ENCODE assay signal across 8 cellular contexts in the genomic region with DNA sequence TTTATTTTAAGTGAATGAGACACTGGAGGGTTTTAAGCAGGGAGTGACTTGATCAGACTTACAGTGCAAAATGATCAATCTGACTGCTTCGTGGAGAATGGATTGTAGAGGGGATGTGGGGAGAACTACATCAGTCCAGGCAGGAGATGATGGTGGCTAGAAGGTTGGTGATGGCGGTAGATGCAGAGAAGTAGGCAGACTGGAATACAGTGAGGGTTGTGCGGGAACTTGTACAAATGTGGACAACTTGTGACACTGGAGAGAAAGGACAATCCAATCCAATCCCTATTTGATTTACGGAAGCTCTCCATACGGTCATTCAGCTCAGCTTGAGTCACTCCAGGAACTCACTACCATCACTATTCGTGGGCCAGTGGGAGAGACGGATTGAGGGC. TPM values are rescaled to one million over a fixed set of nuclear protein-coding genes. Genes with fewer than 3 reads are reported as not detected.
A peak's percentile ranks its signal among the peaks of the same experiment; 100 is the strongest.
DNase-seq lines count a peak whose midpoint lies in the region; ATAC-seq, FAIRE-seq and TF ChIP-seq lines count a peak whose summit lies in the region.

No MANE protein-coding gene starts in this region.

- no peaks in the 10 kb centered on the region for H3K9me3 Mint-ChIP-seq in activated CD8-positive, alpha-beta memory T cell treated with anti-CD3 and anti-CD28 coated beads, Interleukin-2, amount 10 ng/mL, durations not matched to agents 7 days and 5 days (ENCODE audit: low read depth)
- H3K9me3 Mint-ChIP-seq in astrocyte (ENCODE audit: unreplicated experiment): no peaks in the 10 kb centered on the region

- CTCF ChIA-PET in activated CD8-positive, alpha-beta memory T cell treated with anti-CD3 and anti-CD28 coated beads, Interleukin-2, amount 10 ng/mL, durations not matched to agents 7 days and 5 days (lab: Charles Lee): interaction anchor here (0.6 to 3.0 kb wide), 10 partner anchors 8 to 413 kb away, joined by 3 to 21 read pairs (median 4); a partner anchor contains a TSS

- peaks cover 36% of the 10 kb centered on the region for H4K20me1 ChIP-seq in astrocyte (ENCODE audit: insufficient read depth, low read length)

- peaks cover 10% of the 10 kb centered on the region for H3K36me3 ChIP-seq in astrocyte (ENCODE audit: insufficient read depth, low read length)
- peaks cover 1 to 14% (median 13%) of the 10 kb centered on the region in 4 donors for H3K36me3 ChIP-seq in liver (ENCODE audit: control insufficient read depth in 4 of 4, insufficient read depth in 3 of 4, low read depth in 1 of 4, low read length in 3 of 4)
- H3K36me3 ChIP-seq in tibial artery: peaks cover 0 to 18% (median 0%) of the 10 kb centered on the region in 3 donors

- H3K27me3 ChIP-seq in astrocyte (ENCODE audit: insufficient read depth, low read length) (no peaks in the 10 kb centered on the region), liver (ENCODE audit: control insufficient read depth in 4 of 4, insufficient read depth in 4 of 4, low read length in 3 of 4) (no peaks in the 10 kb centered on the region), tibial artery (no peaks in the 10 kb centered on the region)

- TF ChIP-seq RAD21 in liver (IDR thresholded peaks at IDR 0.05): no peak

- no peak for TF ChIP-seq CTCF in astrocyte (IDR thresholded peaks at IDR 0.05; ENCODE audit: insufficient read depth, low read depth, low read length)
- TF ChIP-seq CTCF in liver (IDR thresholded peaks at IDR 0.05; ENCODE audit: low read depth, low read length, missing input control): no peak
- TF ChIP-seq CTCF in tibial artery (IDR thresholded peaks at IDR 0.05): no peak

- no peak for DNase-seq in activated CD8-positive, alpha-beta memory T cell treated with anti-CD3 and anti-CD28 coated beads, Interleukin-2, amount 10 ng/mL, durations not matched to agents 7 days and 5 days
- no peak for DNase-seq in activated CD8-positive, alpha-beta memory T cell treated with anti-CD3 and anti-CD28 coated beads, Interleukin-2, amount 50 U/mL, for 4 hours
- DNase-seq in astrocyte (ENCODE audit: low read depth) (no peak), tibial artery (no peak)

- peaks cover 20% of the 10 kb centered on the region for H3K4me1 ChIP-seq in astrocyte (ENCODE audit: insufficient read depth, low read length)
- peaks cover 0 to 27% (median 20%) of the 10 kb centered on the region in 4 donors for H3K4me1 ChIP-seq in liver (ENCODE audit: control insufficient read depth in 4 of 4, insufficient read depth in 4 of 4, low read length in 3 of 4)
- H3K4me1 ChIP-seq in tibial artery: peaks cover 0 to 45% (median 29%) of the 10 kb centered on the region in 4 donors

- no peaks in the 10 kb centered on the region for H3K27me3 Mint-ChIP-seq in activated CD8-positive, alpha-beta memory T cell treated with anti-CD3 and anti-CD28 coated beads, Interleukin-2, amount 10 ng/mL, durations not matched to agents 7 days and 5 days
- no peaks in the 10 kb centered on the region for H3K27me3 Mint-ChIP-seq in astrocyte (ENCODE audit: low read depth, unreplicated experiment)

- peak overlapping the region; percentile 89 for H3K4me3 Mint-ChIP-seq in activated CD8-positive, alpha-beta memory T cell treated with anti-CD3 and anti-CD28 coated beads, Interleukin-2, amount 10 ng/mL, durations not matched to agents 7 days and 5 days
- peak overlapping the region; percentile 91 for H3K4me3 Mint-ChIP-seq in astrocyte (ENCODE audit: unreplicated experiment)

- H2AFZ ChIP-seq in astrocyte (ENCODE audit: low read depth, low read length): peak overlapping the region; percentile 91

- peak overlapping the region; percentile 84 for H3K27ac Mint-ChIP-seq in activated CD8-positive, alpha-beta memory T cell treated with anti-CD3 and anti-CD28 coated beads, Interleukin-2, amount 10 ng/mL, durations not matched to agents 7 days and 5 days
- peak overlapping the region; percentile 86 for H3K27ac Mint-ChIP-seq in astrocyte (ENCODE audit: unreplicated experiment)

- H3K27ac ChIP-seq in astrocyte (ENCODE audit: low read depth, low read length): peak overlapping the region; percentile 91
- H3K27ac ChIP-seq in liver (ENCODE audit: low read depth in 1 of 2, low read length in 2 of 2): peak overlapping the region; percentile 77 to 86
- H3K27ac ChIP-seq in tibial artery: peak overlapping the region; percentile 87 to 96

- peaks cover 57% of the 10 kb centered on the region for H3K79me2 ChIP-seq in astrocyte (ENCODE audit: insufficient read depth, low read length)

- 18% methylated on average over 7 of the region's 7 CpGs for WGBS in liver

- no peak for FAIRE-seq in astrocyte (lab: Jason Lieb, UNC)

- ATAC-seq in activated CD8-positive, alpha-beta memory T cell treated with anti-CD3 and anti-CD28 coated beads, Interleukin-2, amount 10 ng/mL, durations not matched to agents 7 days and 5 days: no peak
- ATAC-seq in HG03159 (IDR thresholded peaks at IDR 0.05; ENCODE audit: unreplicated experiment) (no peak), GM18873 (IDR thresholded peaks at IDR 0.05; ENCODE audit: low FRiP score, unreplicated experiment) (no peak), GM19324 (IDR thresholded peaks at IDR 0.05; ENCODE audit: low FRiP score, unreplicated experiment) (no peak)

- intact Hi-C loops in tibial artery (cut with DNase I; ENCODE audit: low total_unique reads): loop anchor here (5.0 to 10.0 kb wide), 2 partner anchors 212 to 355 kb away; no protein-coding TSS in a partner anchor

- peaks cover 42% of the 10 kb centered on the region for H3K4me1 Mint-ChIP-seq in activated CD8-positive, alpha-beta memory T cell treated with anti-CD3 and anti-CD28 coated beads, Interleukin-2, amount 10 ng/mL, durations not matched to agents 7 days and 5 days
- H3K4me1 Mint-ChIP-seq in astrocyte (ENCODE audit: low read depth, unreplicated experiment): peaks cover 10% of the 10 kb centered on the region

- peaks cover 16% of the 10 kb centered on the region for H3K36me3 Mint-ChIP-seq in activated CD8-positive, alpha-beta memory T cell treated with anti-CD3 and anti-CD28 coated beads, Interleukin-2, amount 10 ng/mL, durations not matched to agents 7 days and 5 days
- peaks cover 12% of the 10 kb centered on the region for H3K36me3 Mint-ChIP-seq in astrocyte (ENCODE audit: low read depth, unreplicated experiment)

- H3K9me3 ChIP-seq in astrocyte (ENCODE audit: insufficient read depth, low read depth, low read length) (no peaks in the 10 kb centered on the region), liver (ENCODE audit: control insufficient read depth in 4 of 4, low read length in 3 of 4) (no peaks in the 10 kb centered on the region), tibial artery (no peaks in the 10 kb centered on the region)

- H3K4me3 ChIP-seq in astrocyte (ENCODE audit: insufficient read depth, low read depth, low read length) (peak overlapping the region; percentile 86), liver (ENCODE audit: low read depth in 1 of 3, low read length in 3 of 3) (peak overlapping the region; percentile 63 to 94 (median 90)), tibial artery (peak overlapping the region; percentile 67 to 99)

- H3K4me2 ChIP-seq in astrocyte (ENCODE audit: low read length): peak overlapping the region; percentile 97

- H3K9ac ChIP-seq in astrocyte (ENCODE audit: low read length) (peak overlapping the region; percentile 93), liver (ENCODE audit: low read depth in 1 of 2, low read length in 2 of 2) (peak overlapping the region; percentile 87 to 92)

TF ChIP-seq in liver, 16 proteins besides CTCF, POLR2A, EP300 and RAD21 (continues in another document):
- TF ChIP-seq HNF4A (conservative IDR thresholded peaks at IDR 0.05) (no peak), FOXA2 (IDR thresholded peaks at IDR 0.05) (no peak), SP1 (IDR thresholded peaks at IDR 0.05) (no peak), TAF1 (conservative IDR thresholded peaks at IDR 0.05) (no peak), FOXA1 (IDR thresholded peaks at IDR 0.05) (no peak), JUND (IDR thresholded peaks at IDR 0.05) (no peak), YY1 (IDR thresholded peaks at IDR 0.05) (no peak), EGR1 (IDR thresholded peaks at IDR 0.05; ENCODE audit: low read depth in 2 of 2) (no peak), RXRA (IDR thresholded peaks at IDR 0.05) (no peak), HNF4G (IDR thresholded peaks at IDR 0.05) (no peak)
- TF ChIP-seq, protein P1, sequence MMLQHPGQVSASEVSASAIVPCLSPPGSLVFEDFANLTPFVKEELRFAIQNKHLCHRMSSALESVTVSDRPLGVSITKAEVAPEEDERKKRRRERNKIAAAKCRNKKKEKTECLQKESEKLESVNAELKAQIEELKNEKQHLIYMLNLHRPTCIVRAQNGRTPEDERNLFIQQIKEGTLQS (IDR thresholded peaks at IDR 0.05): no peak

RNA-seq across cellular contexts. Expression of a gene that starts 0.6 kb away (rescaled TPM):
- total RNA-seq in activated CD8-positive, alpha-beta memory T cell treated with anti-CD3 and anti-CD28 coated beads, Interleukin-2, amount 10 ng/mL, durations not matched to agents 7 days and 5 days: 1 to 10 TPM; 1.7 to 2.9 TPM
- total RNA-seq in astrocyte: 5.5 and 6.2 TPM in 2 replicates
- 1 to 10 TPM; 2.4 to 2.9 TPM for total RNA-seq in liver
- 1 to 10 TPM; 1.3 to 1.8 TPM for polyA plus RNA-seq in liver

RNA-seq across cellular contexts. Expression of a gene that starts 0.7 kb away (rescaled TPM):
- 10 to 100 TPM; 44.1 to 49.4 TPM for total RNA-seq in activated CD8-positive, alpha-beta memory T cell treated with anti-CD3 and anti-CD28 coated beads, Interleukin-2, amount 10 ng/mL, durations not matched to agents 7 days and 5 days
- total RNA-seq in astrocyte: 58.1 and 58.6 TPM in 2 replicates
- total RNA-seq in liver: 10 to 100 TPM; 12.5 to 22.9 TPM
- 1 to 10 TPM; 2.7 to 9.4 TPM for polyA plus RNA-seq in liver

RNA-seq across cellular contexts. Expression of a gene that starts 39.3 kb away (rescaled TPM):
- 1 to 10 TPM; 6.2 to 8.4 TPM for total RNA-seq in activated CD8-positive, alpha-beta memory T cell treated with anti-CD3 and anti-CD28 coated beads, Interleukin-2, amount 10 ng/mL, durations not matched to agents 7 days and 5 days
- total RNA-seq in astrocyte: 19.8 and 25.2 TPM in 2 replicates
- total RNA-seq in liver: 1 to 10 TPM; 2.4 to 6.1 TPM
- under 1 TPM; 0.43 to 0.84 TPM for polyA plus RNA-seq in liver

RNA-seq across cellular contexts. Expression of a gene that starts 55.3 kb away (rescaled TPM):
- not detected for total RNA-seq in activated CD8-positive, alpha-beta memory T cell treated with anti-CD3 and anti-CD28 coated beads, Interleukin-2, amount 10 ng/mL, durations not matched to agents 7 days and 5 days
- total RNA-seq in astrocyte: 0.14 and 0.17 TPM in 2 replicates
- not detected for total RNA-seq in liver
- polyA plus RNA-seq in liver: under 1 TPM in 1 of 2 donors, not detected in 1; 0.06 TPM
